In the genomic region with DNA sequence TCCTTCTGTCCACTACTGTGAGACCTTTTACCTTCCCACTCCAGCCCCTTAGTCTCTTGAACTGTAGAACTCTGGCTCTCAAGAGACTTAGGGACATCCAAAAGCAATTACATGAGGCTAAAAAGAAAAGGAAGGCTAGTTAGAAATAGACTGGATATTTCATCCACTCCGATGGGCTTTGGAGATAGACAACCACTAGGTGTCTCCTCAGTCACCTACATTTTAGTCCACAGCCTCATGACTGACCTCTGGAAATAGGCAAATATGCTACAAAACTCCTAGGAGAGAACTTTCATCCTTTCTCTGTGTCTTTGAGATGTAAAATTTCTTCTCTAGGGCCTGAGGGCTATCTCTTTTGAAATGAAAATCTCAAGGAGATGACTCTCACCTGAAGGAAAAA, we compare ENCODE assay signal across 8 cellular contexts. TPM values are rescaled to one million over a fixed set of nuclear protein-coding genes. Genes with fewer than 3 reads are reported as not detected.
A peak's percentile ranks its signal among the peaks of the same experiment; 100 is the strongest.
DNase-seq lines count a peak whose midpoint lies in the region; ATAC-seq and TF ChIP-seq lines count a peak whose summit lies in the region.
"Had no signal": no experiment of that assay in that cellular context is flagged by ENCODE, and none has a peak within 500 bp of the region (broad histone marks: within the 10 kb centered on the region; RNA-seq: fewer than 3 reads in every experiment).

No MANE protein-coding gene starts in this region.

- H3K27ac ChIP-seq in naive thymus-derived CD4-positive, alpha-beta T cell (ENCODE audit: low read depth, low read length), result no peak overlapping the region

- DNase-seq in GM03348 (ENCODE audit: low spot score) (peak; percentile 4), astrocyte of the spinal cord (ENCODE audit: low read depth, low spot score) (peak; percentile 22), myocyte (ENCODE audit: low read depth) (peak; percentile 1), sciatic nerve (ENCODE audit: low spot score) (no peak), NCI-H187 (lab: John Stamatoyannopoulos, UW) (no peak)
- DNase-seq in naive thymus-derived CD4-positive, alpha-beta T cell, result no peak
- DNase-seq: activated CD4-positive, alpha-beta T cell treated with anti-CD3 and anti-CD28 coated beads, Interleukin-2, amount 50 U/mL, for 1 hour had no signal

- H3K4me1 ChIP-seq in naive thymus-derived CD4-positive, alpha-beta T cell (ENCODE audit: control insufficient read depth in 2 of 2, insufficient read depth in 2 of 2, low read length in 2 of 2), result no peaks in the 10 kb centered on the region

- no peak for ATAC-seq in naive thymus-derived CD4-positive, alpha-beta T cell
- no peak for ATAC-seq in sciatic nerve

- H3K27me3 ChIP-seq in naive thymus-derived CD4-positive, alpha-beta T cell (ENCODE audit: control insufficient read depth in 2 of 2, insufficient read depth in 2 of 2, low read length in 2 of 2), result no peaks in the 10 kb centered on the region

- intact Hi-C loops in naive thymus-derived CD4-positive, alpha-beta T cell (cut with micrococcal nuclease), result loop anchor here in 1 of 2 donors (5.0 kb wide), 1 partner anchor 148 kb away; no protein-coding TSS in a partner anchor
- intact Hi-C loops in sciatic nerve (cut with DNase I), result no loop called here

- peak overlapping the region in 2 of 9 donors; percentile 38 to 65 for H3K27ac Mint-ChIP-seq in naive thymus-derived CD4-positive, alpha-beta T cell

- no peaks in the 10 kb centered on the region for H3K9me3 ChIP-seq in naive thymus-derived CD4-positive, alpha-beta T cell (ENCODE audit: control insufficient read depth in 2 of 3, low read length in 3 of 3)

- H3K4me3 ChIP-seq in astrocyte of the spinal cord (ENCODE audit: low read depth, low read length), result no peak overlapping the region
- no peak overlapping the region for H3K4me3 ChIP-seq in naive thymus-derived CD4-positive, alpha-beta T cell (ENCODE audit: low read length)

- in situ Hi-C loops in astrocyte of the spinal cord (cut with HindIII; ENCODE audit: low sequenced_read_pairs), result no loop called here

- TF ChIP-seq CTCF in astrocyte of the spinal cord (IDR thresholded peaks at IDR 0.05; ENCODE audit: low read depth, low read length), result peak; percentile 44

- peaks cover 0 to 2% (median 0%) of the 10 kb centered on the region in 5 donors for H3K36me3 Mint-ChIP-seq in naive thymus-derived CD4-positive, alpha-beta T cell

- peak; percentile 30 for TF ChIP-seq RAD21 in Ishikawa (IDR thresholded peaks at IDR 0.05; ENCODE audit: low read depth)

- no peaks in the 10 kb centered on the region for H3K27me3 Mint-ChIP-seq in naive thymus-derived CD4-positive, alpha-beta T cell

- H3K9me3 Mint-ChIP-seq in naive thymus-derived CD4-positive, alpha-beta T cell, result peaks cover 0 to 2% (median 0%) of the 10 kb centered on the region in 11 donors

- TF ChIP-seq EP300 in Ishikawa (IDR thresholded peaks at IDR 0.05; ENCODE audit: borderline replicate concordance), result no peak

- CTCF ChIA-PET in naive thymus-derived CD4-positive, alpha-beta T cell (lab: Charles Lee), result no interaction called here

- H3K36me3 ChIP-seq in naive thymus-derived CD4-positive, alpha-beta T cell (ENCODE audit: control insufficient read depth in 2 of 3, insufficient read depth in 3 of 3, low read length in 3 of 3), result no peaks in the 10 kb centered on the region

- no peak overlapping the region for H3K4me3 Mint-ChIP-seq in naive thymus-derived CD4-positive, alpha-beta T cell

- peaks cover 0 to 5% (median 0%) of the 10 kb centered on the region in 7 donors for H3K4me1 Mint-ChIP-seq in naive thymus-derived CD4-positive, alpha-beta T cell

- POLR2A ChIA-PET in naive thymus-derived CD4-positive, alpha-beta T cell (lab: Charles Lee), result no interaction called here

TF ChIP-seq in Ishikawa, 13 proteins besides CTCF, POLR2A, EP300 and RAD21:
- TF ChIP-seq EGR1 (IDR thresholded peaks at IDR 0.05) (no peak), TEAD4 (IDR thresholded peaks at IDR 0.05) (no peak), YY1 (IDR thresholded peaks at IDR 0.05; ENCODE audit: low read depth) (no peak), TAF1 (IDR thresholded peaks at IDR 0.05; ENCODE audit: low read depth) (no peak), FOXM1 (IDR thresholded peaks at IDR 0.05; ENCODE audit: borderline replicate concordance, low read depth) (no peak), TCF12 (IDR thresholded peaks at IDR 0.05; ENCODE audit: low read depth) (no peak), ZBTB7A (IDR thresholded peaks at IDR 0.05; ENCODE audit: low read depth) (no peak), NFIC (IDR thresholded peaks at IDR 0.05) (no peak), CREB1 (IDR thresholded peaks at IDR 0.05; ENCODE audit: low read depth) (no peak), CEBPB (IDR thresholded peaks at IDR 0.05) (no peak)
- TF ChIP-seq, protein P1, sequence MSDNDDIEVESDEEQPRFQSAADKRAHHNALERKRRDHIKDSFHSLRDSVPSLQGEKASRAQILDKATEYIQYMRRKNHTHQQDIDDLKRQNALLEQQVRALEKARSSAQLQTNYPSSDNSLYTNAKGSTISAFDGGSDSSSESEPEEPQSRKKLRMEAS (IDR thresholded peaks at IDR 0.05), result no peak
- TF ChIP-seq, protein P2, sequence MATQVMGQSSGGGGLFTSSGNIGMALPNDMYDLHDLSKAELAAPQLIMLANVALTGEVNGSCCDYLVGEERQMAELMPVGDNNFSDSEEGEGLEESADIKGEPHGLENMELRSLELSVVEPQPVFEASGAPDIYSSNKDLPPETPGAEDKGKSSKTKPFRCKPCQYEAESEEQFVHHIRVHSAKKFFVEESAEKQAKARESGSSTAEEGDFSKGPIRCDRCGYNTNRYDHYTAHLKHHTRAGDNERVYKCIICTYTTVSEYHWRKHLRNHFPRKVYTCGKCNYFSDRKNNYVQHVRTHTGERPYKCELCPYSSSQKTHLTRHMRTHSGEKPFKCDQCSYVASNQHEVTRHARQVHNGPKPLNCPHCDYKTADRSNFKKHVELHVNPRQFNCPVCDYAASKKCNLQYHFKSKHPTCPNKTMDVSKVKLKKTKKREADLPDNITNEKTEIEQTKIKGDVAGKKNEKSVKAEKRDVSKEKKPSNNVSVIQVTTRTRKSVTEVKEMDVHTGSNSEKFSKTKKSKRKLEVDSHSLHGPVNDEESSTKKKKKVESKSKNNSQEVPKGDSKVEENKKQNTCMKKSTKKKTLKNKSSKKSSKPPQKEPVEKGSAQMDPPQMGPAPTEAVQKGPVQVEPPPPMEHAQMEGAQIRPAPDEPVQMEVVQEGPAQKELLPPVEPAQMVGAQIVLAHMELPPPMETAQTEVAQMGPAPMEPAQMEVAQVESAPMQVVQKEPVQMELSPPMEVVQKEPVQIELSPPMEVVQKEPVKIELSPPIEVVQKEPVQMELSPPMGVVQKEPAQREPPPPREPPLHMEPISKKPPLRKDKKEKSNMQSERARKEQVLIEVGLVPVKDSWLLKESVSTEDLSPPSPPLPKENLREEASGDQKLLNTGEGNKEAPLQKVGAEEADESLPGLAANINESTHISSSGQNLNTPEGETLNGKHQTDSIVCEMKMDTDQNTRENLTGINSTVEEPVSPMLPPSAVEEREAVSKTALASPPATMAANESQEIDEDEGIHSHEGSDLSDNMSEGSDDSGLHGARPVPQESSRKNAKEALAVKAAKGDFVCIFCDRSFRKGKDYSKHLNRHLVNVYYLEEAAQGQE (IDR thresholded peaks at IDR 0.05; ENCODE audit: low read depth), result no peak
- TF ChIP-seq, protein P3, sequence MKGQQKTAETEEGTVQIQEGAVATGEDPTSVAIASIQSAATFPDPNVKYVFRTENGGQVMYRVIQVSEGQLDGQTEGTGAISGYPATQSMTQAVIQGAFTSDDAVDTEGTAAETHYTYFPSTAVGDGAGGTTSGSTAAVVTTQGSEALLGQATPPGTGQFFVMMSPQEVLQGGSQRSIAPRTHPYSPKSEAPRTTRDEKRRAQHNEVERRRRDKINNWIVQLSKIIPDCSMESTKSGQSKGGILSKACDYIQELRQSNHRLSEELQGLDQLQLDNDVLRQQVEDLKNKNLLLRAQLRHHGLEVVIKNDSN (IDR thresholded peaks at IDR 0.05), result no peak

RNA-seq across cellular contexts. Expression of a gene that starts 45.1 kb away (rescaled TPM):
- total RNA-seq in myocyte, result 125 and 143 TPM in 2 replicates
- 127 TPM for polyA plus RNA-seq in myocyte (2012)
- 10 to 100 TPM; 22.5 to 60.3 (median 44.9) TPM for total RNA-seq in naive thymus-derived CD4-positive, alpha-beta T cell
- polyA plus RNA-seq in naive thymus-derived CD4-positive, alpha-beta T cell, result 10 to 100 TPM; 78.4 to 92.3 TPM
- total RNA-seq in sciatic nerve, result 116 TPM

RNA-seq across cellular contexts. Expression of a gene that starts 46.5 kb away (rescaled TPM):
- 24.4 and 26.1 TPM in 2 replicates for total RNA-seq in myocyte
- 14.4 TPM for polyA plus RNA-seq in myocyte (2012)
- 10 to 100 TPM; 34.9 to 67.7 (median 43.0) TPM for total RNA-seq in naive thymus-derived CD4-positive, alpha-beta T cell
- polyA plus RNA-seq in naive thymus-derived CD4-positive, alpha-beta T cell, result 10 to 100 TPM; 22.6 to 28.8 TPM
- 38.2 TPM for total RNA-seq in sciatic nerve

Comparison
In these comparisons a context has a peak if more than half of its experiments do, and no peak if none do; other contexts are left out.
1. DNase-seq: peak in GM03348 (single experiment), astrocyte of the spinal cord (single experiment) and myocyte (single experiment); none in naive thymus-derived CD4-positive, alpha-beta T cell (0 of 9), sciatic nerve (single experiment) and NCI-H187 (0 of 2).